ENCODE assay signal across 1 cellular context in the genomic region with DNA sequence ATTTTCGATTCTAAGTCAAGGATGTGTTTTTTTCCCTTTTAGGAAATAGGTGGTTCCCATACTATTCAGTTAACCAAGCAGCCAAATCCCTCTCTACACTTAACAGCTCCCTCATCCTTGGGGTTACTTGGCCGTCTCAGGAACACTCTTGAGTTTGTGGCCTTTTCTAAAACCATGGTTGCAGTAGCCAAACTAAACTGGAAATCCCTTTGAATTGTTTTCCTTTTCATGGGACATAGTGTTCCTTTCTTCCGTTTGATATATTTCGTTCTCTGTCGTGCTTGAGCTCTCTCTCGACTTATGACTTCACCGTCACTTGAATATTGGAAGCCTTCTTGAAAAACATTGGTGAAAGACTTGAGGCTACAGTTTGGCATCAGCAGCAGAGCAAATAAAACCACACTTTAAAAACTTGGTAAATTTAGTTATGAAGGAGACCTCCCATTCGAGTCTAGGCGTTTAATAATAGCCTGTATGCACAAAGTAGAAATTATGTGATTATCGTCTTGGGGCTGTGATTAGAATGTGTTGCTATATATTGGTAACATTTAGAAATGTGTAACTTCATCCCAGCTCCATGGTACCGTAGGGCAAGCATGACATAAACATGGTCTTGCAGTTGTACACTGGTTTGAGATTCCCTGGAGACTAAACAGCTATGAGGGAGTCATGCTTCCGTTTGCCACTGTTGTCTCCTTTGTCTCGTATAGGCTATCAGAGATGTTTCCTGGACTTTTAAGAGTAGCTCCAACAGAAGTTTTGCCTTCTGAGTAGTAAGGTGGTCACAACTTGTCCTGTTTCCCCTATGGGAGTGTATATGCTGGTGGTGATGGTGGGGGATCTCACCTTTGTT.
TF ChIP-seq lines count a peak whose summit lies in the region.

No MANE protein-coding gene starts in this region.

TF ChIP-seq in H1, 55 proteins besides CTCF, POLR2A, EP300 and RAD21:
- TF ChIP-seq ZNF274 (IDR thresholded peaks at IDR 0.05; ENCODE audit: borderline replicate concordance, extremely low read depth, low read length) (no peak), JUND (IDR thresholded peaks at IDR 0.05; ENCODE audit: low read length) (no peak), SP2 (IDR thresholded peaks at IDR 0.05; ENCODE audit: low read length) (no peak), TBP (IDR thresholded peaks at IDR 0.05; ENCODE audit: low read depth, low read length) (no peak), BRCA1 (IDR thresholded peaks at IDR 0.05; ENCODE audit: low read depth, low read length) (no peak), PHF8 (conservative IDR thresholded peaks at IDR 0.05; ENCODE audit: low read depth, low read length) (no peak), SRF (IDR thresholded peaks at IDR 0.05; ENCODE audit: low read depth, low read length) (no peak), KDM5A (IDR thresholded peaks at IDR 0.05; ENCODE audit: low read length) (no peak), TCF12 (IDR thresholded peaks at IDR 0.05; ENCODE audit: low read depth, low read length) (no peak), KDM1A (IDR thresholded peaks at IDR 0.05; ENCODE audit: borderline replicate concordance, low read length) (no peak), CBX5 (IDR thresholded peaks at IDR 0.05; ENCODE audit: low read depth, low read length) (no peak), RFX5 (IDR thresholded peaks at IDR 0.05; ENCODE audit: borderline replicate concordance, low read depth, low read length) (no peak), CREB1 (IDR thresholded peaks at IDR 0.05) (no peak), HDAC6 (IDR thresholded peaks at IDR 0.05; ENCODE audit: low read depth, low read length) (no peak), GABPA (IDR thresholded peaks at IDR 0.05; ENCODE audit: borderline replicate concordance, insufficient read depth, low read length) (no peak), ATF2 (IDR thresholded peaks at IDR 0.05; ENCODE audit: low read length) (no peak), BACH1 (IDR thresholded peaks at IDR 0.05; ENCODE audit: low read length) (no peak)
- TF ChIP-seq, protein P1, sequence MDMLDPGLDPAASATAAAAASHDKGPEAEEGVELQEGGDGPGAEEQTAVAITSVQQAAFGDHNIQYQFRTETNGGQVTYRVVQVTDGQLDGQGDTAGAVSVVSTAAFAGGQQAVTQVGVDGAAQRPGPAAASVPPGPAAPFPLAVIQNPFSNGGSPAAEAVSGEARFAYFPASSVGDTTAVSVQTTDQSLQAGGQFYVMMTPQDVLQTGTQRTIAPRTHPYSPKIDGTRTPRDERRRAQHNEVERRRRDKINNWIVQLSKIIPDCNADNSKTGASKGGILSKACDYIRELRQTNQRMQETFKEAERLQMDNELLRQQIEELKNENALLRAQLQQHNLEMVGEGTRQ (IDR thresholded peaks at IDR 0.05; ENCODE audit: low read length), result no peak
- TF ChIP-seq, protein P2, sequence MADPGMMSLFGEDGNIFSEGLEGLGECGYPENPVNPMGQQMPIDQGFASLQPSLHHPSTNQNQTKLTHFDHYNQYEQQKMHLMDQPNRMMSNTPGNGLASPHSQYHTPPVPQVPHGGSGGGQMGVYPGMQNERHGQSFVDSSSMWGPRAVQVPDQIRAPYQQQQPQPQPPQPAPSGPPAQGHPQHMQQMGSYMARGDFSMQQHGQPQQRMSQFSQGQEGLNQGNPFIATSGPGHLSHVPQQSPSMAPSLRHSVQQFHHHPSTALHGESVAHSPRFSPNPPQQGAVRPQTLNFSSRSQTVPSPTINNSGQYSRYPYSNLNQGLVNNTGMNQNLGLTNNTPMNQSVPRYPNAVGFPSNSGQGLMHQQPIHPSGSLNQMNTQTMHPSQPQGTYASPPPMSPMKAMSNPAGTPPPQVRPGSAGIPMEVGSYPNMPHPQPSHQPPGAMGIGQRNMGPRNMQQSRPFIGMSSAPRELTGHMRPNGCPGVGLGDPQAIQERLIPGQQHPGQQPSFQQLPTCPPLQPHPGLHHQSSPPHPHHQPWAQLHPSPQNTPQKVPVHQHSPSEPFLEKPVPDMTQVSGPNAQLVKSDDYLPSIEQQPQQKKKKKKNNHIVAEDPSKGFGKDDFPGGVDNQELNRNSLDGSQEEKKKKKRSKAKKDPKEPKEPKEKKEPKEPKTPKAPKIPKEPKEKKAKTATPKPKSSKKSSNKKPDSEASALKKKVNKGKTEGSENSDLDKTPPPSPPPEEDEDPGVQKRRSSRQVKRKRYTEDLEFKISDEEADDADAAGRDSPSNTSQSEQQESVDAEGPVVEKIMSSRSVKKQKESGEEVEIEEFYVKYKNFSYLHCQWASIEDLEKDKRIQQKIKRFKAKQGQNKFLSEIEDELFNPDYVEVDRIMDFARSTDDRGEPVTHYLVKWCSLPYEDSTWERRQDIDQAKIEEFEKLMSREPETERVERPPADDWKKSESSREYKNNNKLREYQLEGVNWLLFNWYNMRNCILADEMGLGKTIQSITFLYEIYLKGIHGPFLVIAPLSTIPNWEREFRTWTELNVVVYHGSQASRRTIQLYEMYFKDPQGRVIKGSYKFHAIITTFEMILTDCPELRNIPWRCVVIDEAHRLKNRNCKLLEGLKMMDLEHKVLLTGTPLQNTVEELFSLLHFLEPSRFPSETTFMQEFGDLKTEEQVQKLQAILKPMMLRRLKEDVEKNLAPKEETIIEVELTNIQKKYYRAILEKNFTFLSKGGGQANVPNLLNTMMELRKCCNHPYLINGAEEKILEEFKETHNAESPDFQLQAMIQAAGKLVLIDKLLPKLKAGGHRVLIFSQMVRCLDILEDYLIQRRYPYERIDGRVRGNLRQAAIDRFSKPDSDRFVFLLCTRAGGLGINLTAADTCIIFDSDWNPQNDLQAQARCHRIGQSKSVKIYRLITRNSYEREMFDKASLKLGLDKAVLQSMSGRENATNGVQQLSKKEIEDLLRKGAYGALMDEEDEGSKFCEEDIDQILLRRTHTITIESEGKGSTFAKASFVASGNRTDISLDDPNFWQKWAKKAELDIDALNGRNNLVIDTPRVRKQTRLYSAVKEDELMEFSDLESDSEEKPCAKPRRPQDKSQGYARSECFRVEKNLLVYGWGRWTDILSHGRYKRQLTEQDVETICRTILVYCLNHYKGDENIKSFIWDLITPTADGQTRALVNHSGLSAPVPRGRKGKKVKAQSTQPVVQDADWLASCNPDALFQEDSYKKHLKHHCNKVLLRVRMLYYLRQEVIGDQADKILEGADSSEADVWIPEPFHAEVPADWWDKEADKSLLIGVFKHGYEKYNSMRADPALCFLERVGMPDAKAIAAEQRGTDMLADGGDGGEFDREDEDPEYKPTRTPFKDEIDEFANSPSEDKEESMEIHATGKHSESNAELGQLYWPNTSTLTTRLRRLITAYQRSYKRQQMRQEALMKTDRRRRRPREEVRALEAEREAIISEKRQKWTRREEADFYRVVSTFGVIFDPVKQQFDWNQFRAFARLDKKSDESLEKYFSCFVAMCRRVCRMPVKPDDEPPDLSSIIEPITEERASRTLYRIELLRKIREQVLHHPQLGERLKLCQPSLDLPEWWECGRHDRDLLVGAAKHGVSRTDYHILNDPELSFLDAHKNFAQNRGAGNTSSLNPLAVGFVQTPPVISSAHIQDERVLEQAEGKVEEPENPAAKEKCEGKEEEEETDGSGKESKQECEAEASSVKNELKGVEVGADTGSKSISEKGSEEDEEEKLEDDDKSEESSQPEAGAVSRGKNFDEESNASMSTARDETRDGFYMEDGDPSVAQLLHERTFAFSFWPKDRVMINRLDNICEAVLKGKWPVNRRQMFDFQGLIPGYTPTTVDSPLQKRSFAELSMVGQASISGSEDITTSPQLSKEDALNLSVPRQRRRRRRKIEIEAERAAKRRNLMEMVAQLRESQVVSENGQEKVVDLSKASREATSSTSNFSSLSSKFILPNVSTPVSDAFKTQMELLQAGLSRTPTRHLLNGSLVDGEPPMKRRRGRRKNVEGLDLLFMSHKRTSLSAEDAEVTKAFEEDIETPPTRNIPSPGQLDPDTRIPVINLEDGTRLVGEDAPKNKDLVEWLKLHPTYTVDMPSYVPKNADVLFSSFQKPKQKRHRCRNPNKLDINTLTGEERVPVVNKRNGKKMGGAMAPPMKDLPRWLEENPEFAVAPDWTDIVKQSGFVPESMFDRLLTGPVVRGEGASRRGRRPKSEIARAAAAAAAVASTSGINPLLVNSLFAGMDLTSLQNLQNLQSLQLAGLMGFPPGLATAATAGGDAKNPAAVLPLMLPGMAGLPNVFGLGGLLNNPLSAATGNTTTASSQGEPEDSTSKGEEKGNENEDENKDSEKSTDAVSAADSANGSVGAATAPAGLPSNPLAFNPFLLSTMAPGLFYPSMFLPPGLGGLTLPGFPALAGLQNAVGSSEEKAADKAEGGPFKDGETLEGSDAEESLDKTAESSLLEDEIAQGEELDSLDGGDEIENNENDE (IDR thresholded peaks at IDR 0.05; ENCODE audit: insufficient replicate concordance, low read length), result no peak
